ENCODE assay signal across 14 cellular contexts in the genomic region with DNA sequence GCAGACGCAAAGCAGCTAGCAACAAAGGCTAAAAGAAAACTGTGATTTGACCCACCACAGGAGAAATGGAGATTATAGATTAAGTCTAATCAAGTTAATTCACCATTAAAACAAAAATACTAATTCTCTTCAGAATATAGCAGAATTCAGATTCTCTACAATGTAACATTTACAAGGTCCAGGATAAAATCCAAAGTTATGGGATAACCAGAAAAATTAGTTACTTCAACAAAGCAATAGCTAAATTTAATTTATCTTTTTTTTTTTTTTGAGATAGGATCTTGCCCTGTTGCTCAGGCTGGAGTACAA.
DNase-seq lines count a peak whose midpoint lies in the region; ATAC-seq and TF ChIP-seq lines count a peak whose summit lies in the region.
"Had no signal": no experiment of that assay in that cellular context is flagged by ENCODE, and none has a peak within 500 bp of the region (broad histone marks: within the 10 kb centered on the region; RNA-seq: fewer than 3 reads in every experiment).

No MANE protein-coding gene starts in this region.

- no peak for DNase-seq in RWPE1 (ENCODE audit: low spot score)
- DNase-seq in chondrocyte (ENCODE audit: low spot score): no peak
- DNase-seq in activated naive CD8-positive, alpha-beta T cell treated with anti-CD3 and anti-CD28 coated beads, Interleukin-2, amount 50 U/mL, for 24 hours: no peak
- DNase-seq in epidermal melanocyte (ENCODE audit: insufficient read length, low spot score): no peak
- DNase-seq in stimulated activated naive CD8-positive, alpha-beta T cell treated with anti-CD3 and anti-CD28 coated beads, Interleukin-15, amount 100 ng/mL, for 72 hours: no peak
- DNase-seq: DMS79, GDM1, GOT3 had no signal

- no peak overlapping the region for H3K4me3 ChIP-seq in gastroesophageal sphincter

- peaks cover 0 to 43% (median 5%) of the 10 kb centered on the region in 3 donors for H3K4me1 ChIP-seq in gastroesophageal sphincter

- H3K27ac ChIP-seq in C4-2B (no peak overlapping the region), RWPE1 (no peak overlapping the region), gastroesophageal sphincter (no peak overlapping the region)
- H3K27ac ChIP-seq: HL-60 had no signal

- H3K9me3 Mint-ChIP-seq in chondrocyte (ENCODE audit: low read depth): no peaks in the 10 kb centered on the region
- peaks cover 11% of the 10 kb centered on the region for H3K9me3 Mint-ChIP-seq in activated naive CD8-positive, alpha-beta T cell treated with anti-CD3 and anti-CD28 coated beads, Interleukin-2, amount 50 U/mL, for 24 hours
- H3K9me3 Mint-ChIP-seq in stimulated activated naive CD8-positive, alpha-beta T cell treated with anti-CD3 and anti-CD28 coated beads, Interleukin-15, amount 100 ng/mL, for 72 hours: peaks cover 8 to 9% of the 10 kb centered on the region in 2 donors
- H3K9me3 Mint-ChIP-seq: CD14-positive monocyte, HFFc6 had no signal

- no peak overlapping the region for H3K27ac Mint-ChIP-seq in chondrocyte (ENCODE audit: unreplicated experiment)
- no peak overlapping the region for H3K27ac Mint-ChIP-seq in activated naive CD8-positive, alpha-beta T cell treated with anti-CD3 and anti-CD28 coated beads, Interleukin-2, amount 50 U/mL, for 24 hours
- H3K27ac Mint-ChIP-seq in stimulated activated naive CD8-positive, alpha-beta T cell treated with anti-CD3 and anti-CD28 coated beads, Interleukin-15, amount 100 ng/mL, for 72 hours: peak overlapping the region in 1 of 2 donors; percentile 36
- H3K27ac Mint-ChIP-seq: CD14-positive monocyte; CD4-positive, alpha-beta memory T cell; HFFc6 had no signal

- CTCF ChIA-PET in RWPE1 (lab: Yijun Ruan, JAX): interaction anchor here (0.6 to 1.3 kb wide), 5 partner anchors 9 to 940 kb away, joined by 3 to 5 read pairs (median 3); no protein-coding TSS in a partner anchor

- H3K27me3 Mint-ChIP-seq in chondrocyte (ENCODE audit: low read depth): peaks cover 9% of the 10 kb centered on the region
- no peaks in the 10 kb centered on the region for H3K27me3 Mint-ChIP-seq in activated naive CD8-positive, alpha-beta T cell treated with anti-CD3 and anti-CD28 coated beads, Interleukin-2, amount 50 U/mL, for 24 hours
- H3K27me3 Mint-ChIP-seq in stimulated activated naive CD8-positive, alpha-beta T cell treated with anti-CD3 and anti-CD28 coated beads, Interleukin-15, amount 100 ng/mL, for 72 hours: no peaks in the 10 kb centered on the region

- H3K4me1 Mint-ChIP-seq in chondrocyte (ENCODE audit: low read depth): peaks cover 7% of the 10 kb centered on the region
- H3K4me1 Mint-ChIP-seq in activated naive CD8-positive, alpha-beta T cell treated with anti-CD3 and anti-CD28 coated beads, Interleukin-2, amount 50 U/mL, for 24 hours: peaks cover 4% of the 10 kb centered on the region
- H3K4me1 Mint-ChIP-seq in stimulated activated naive CD8-positive, alpha-beta T cell treated with anti-CD3 and anti-CD28 coated beads, Interleukin-15, amount 100 ng/mL, for 72 hours: peaks cover 15% of the 10 kb centered on the region
- H3K4me1 Mint-ChIP-seq: CD14-positive monocyte had no signal

- no peak overlapping the region for H3K4me3 Mint-ChIP-seq in chondrocyte (ENCODE audit: unreplicated experiment)
- no peak overlapping the region for H3K4me3 Mint-ChIP-seq in activated naive CD8-positive, alpha-beta T cell treated with anti-CD3 and anti-CD28 coated beads, Interleukin-2, amount 50 U/mL, for 24 hours
- no peak overlapping the region for H3K4me3 Mint-ChIP-seq in stimulated activated naive CD8-positive, alpha-beta T cell treated with anti-CD3 and anti-CD28 coated beads, Interleukin-15, amount 100 ng/mL, for 72 hours
- H3K4me3 Mint-ChIP-seq: CD14-positive monocyte; CD4-positive, alpha-beta memory T cell; HFFc6 had no signal

- TF ChIP-seq EP300 in gastroesophageal sphincter (IDR thresholded peaks at IDR 0.05): no peak

- peaks cover 1% of the 10 kb centered on the region for H3K36me3 Mint-ChIP-seq in chondrocyte (ENCODE audit: low read depth)
- peaks cover 10% of the 10 kb centered on the region for H3K36me3 Mint-ChIP-seq in activated naive CD8-positive, alpha-beta T cell treated with anti-CD3 and anti-CD28 coated beads, Interleukin-2, amount 50 U/mL, for 24 hours (ENCODE audit: low read depth)
- H3K36me3 Mint-ChIP-seq: CD14-positive monocyte had no signal

- H3K36me3 ChIP-seq in gastroesophageal sphincter: no peaks in the 10 kb centered on the region

- TF ChIP-seq CTCF in C4-2B (conservative IDR thresholded peaks at IDR 0.05) (peak; percentile 40), RWPE1 (conservative IDR thresholded peaks at IDR 0.05; ENCODE audit: low read depth) (peak; percentile 20), chondrocyte (IDR thresholded peaks at IDR 0.05) (peak; percentile 41), gastroesophageal sphincter (IDR thresholded peaks at IDR 0.05) (no peak)

- 44 to 91% methylated on average over 1 of the region's 1 CpG for WGBS in gastroesophageal sphincter (ENCODE audit: low coverage in 1 of 2), 2 donors

- no peak for TF ChIP-seq POLR2A in gastroesophageal sphincter (IDR thresholded peaks at IDR 0.05)

- no peak for ATAC-seq in activated naive CD8-positive, alpha-beta T cell treated with anti-CD3 and anti-CD28 coated beads, Interleukin-2, amount 50 U/mL, for 24 hours
- no peak for ATAC-seq in stimulated activated naive CD8-positive, alpha-beta T cell treated with anti-CD3 and anti-CD28 coated beads, Interleukin-15, amount 100 ng/mL, for 72 hours
- ATAC-seq in gastroesophageal sphincter: no peak

- POLR2A ChIA-PET in RWPE1 (lab: Yijun Ruan, JAX; ENCODE audit: low non-redundant PET): no interaction called here

- no peaks in the 10 kb centered on the region for H3K9me3 ChIP-seq in gastroesophageal sphincter

- no peaks in the 10 kb centered on the region for H3K27me3 ChIP-seq in gastroesophageal sphincter

Comparison
In these comparisons a context has a peak if more than half of its experiments do, and no peak if none do; other contexts are left out.
1. CTCF ChIP-seq: peak in C4-2B (single experiment), RWPE1 (single experiment) and chondrocyte (single experiment); none in gastroesophageal sphincter (0 of 4).